21 cellular contexts compared by ENCODE assay signal in the genomic region with DNA sequence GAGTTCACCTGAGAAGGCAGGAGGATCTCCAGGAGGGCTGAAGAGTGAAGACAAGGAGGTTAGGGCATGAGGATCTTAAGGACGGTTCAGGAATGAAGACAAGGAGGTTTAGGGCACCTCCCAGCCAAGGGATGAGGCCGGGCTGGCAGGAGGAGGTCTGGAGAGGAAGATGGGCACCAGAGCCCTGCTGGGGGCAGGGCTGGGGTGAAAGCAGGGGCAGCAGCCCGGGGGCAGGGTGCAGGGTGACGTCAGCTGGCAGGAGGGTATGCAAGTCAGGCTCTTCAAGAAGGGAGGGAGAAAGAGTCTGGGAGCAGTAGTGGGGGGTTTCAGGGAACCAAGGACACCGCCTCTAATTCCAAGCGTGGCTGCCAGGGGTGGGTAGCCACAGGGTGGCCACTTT.
"Had no signal": no experiment of that assay in that cellular context is flagged by ENCODE, and none has a peak within 500 bp of the region (broad histone marks: within the 10 kb centered on the region; RNA-seq: fewer than 3 reads in every experiment).

No MANE protein-coding gene starts in this region.

- H3K27me3 ChIP-seq: foreskin keratinocyte, ovary, sigmoid colon, transverse colon had no signal

- H3K4me1 ChIP-seq: foreskin keratinocyte, sigmoid colon, spleen, transverse colon had no signal

- FAIRE-seq: kidney had no signal

- H3K9me3 ChIP-seq: ovary, sigmoid colon, spleen, transverse colon had no signal

- DNase-seq: activated CD4-positive, alpha-beta T cell treated with anti-CD3 and anti-CD28 coated beads for 1 hour; activated CD4-positive, alpha-beta T cell treated with anti-CD3 and anti-CD28 coated beads, Interleukin-2, amount 50 U/mL, for 4 hours; activated CD8-positive, alpha-beta memory T cell treated with anti-CD3 and anti-CD28 coated beads, Interleukin-2, amount 10 ng/mL, durations not matched to agents 7 days and 5 days; activated naive CD4-positive, alpha-beta T cell treated with anti-CD3 and anti-CD28 coated beads for 36 hours; activated T-cell treated with anti-CD3 and anti-CD28 coated beads, Interleukin-2, amount 50 U/mL, for 1 hour; central memory CD4-positive, alpha-beta T cell; cortex of kidney; effector memory CD4-positive, alpha-beta T cell; foreskin keratinocyte; glutamatergic neuron; hypothalamus; kidney; left ventricle myocardium superior; ovary; sigmoid colon; spleen; T-helper 1 cell; transverse colon had no signal

- H3K27ac Mint-ChIP-seq: activated CD8-positive, alpha-beta memory T cell treated with anti-CD3 and anti-CD28 coated beads, Interleukin-2, amount 10 ng/mL, durations not matched to agents 7 days and 5 days; activated naive CD4-positive, alpha-beta T cell treated with anti-CD3 and anti-CD28 coated beads for 36 hours; activated T-helper 2 cell treated with anti-CD3 and anti-CD28 coated beads, Interferon-gamma antibody, Interleukin-2, Interleukin-4, amounts not matched to agents 10 μg/mL and 5 μg/mL and 100 μg/mL, durations not matched to agents 14 hours and 24 hours and 36 hours; nephron had no signal

- H3K36me3 ChIP-seq: ovary, sigmoid colon, spleen, transverse colon had no signal

- H3K4me3 ChIP-seq: ovary, sigmoid colon, SK-N-MC, spleen, transverse colon had no signal

- H3K4me1 Mint-ChIP-seq: activated CD8-positive, alpha-beta memory T cell treated with anti-CD3 and anti-CD28 coated beads, Interleukin-2, amount 10 ng/mL, durations not matched to agents 7 days and 5 days had no signal

- H3K27ac ChIP-seq: foreskin keratinocyte, ovary, sigmoid colon, SK-N-MC, spleen, transverse colon had no signal

- H3K36me3 Mint-ChIP-seq: activated CD8-positive, alpha-beta memory T cell treated with anti-CD3 and anti-CD28 coated beads, Interleukin-2, amount 10 ng/mL, durations not matched to agents 7 days and 5 days had no signal

- H3K4me3 Mint-ChIP-seq: activated CD8-positive, alpha-beta memory T cell treated with anti-CD3 and anti-CD28 coated beads, Interleukin-2, amount 10 ng/mL, durations not matched to agents 7 days and 5 days; activated naive CD4-positive, alpha-beta T cell treated with anti-CD3 and anti-CD28 coated beads for 36 hours had no signal

- H3K27me3 Mint-ChIP-seq: activated CD8-positive, alpha-beta memory T cell treated with anti-CD3 and anti-CD28 coated beads, Interleukin-2, amount 10 ng/mL, durations not matched to agents 7 days and 5 days had no signal

- ATAC-seq: activated CD8-positive, alpha-beta memory T cell treated with anti-CD3 and anti-CD28 coated beads, Interleukin-2, amount 10 ng/mL, durations not matched to agents 7 days and 5 days; left ventricle myocardium superior had no signal

- H3K9me3 Mint-ChIP-seq: activated T-helper 2 cell treated with anti-CD3 and anti-CD28 coated beads, Interferon-gamma antibody, Interleukin-2, Interleukin-4, amounts not matched to agents 10 μg/mL and 5 μg/mL and 100 μg/mL, durations not matched to agents 14 hours and 24 hours and 36 hours had no signal
